8 cellular contexts compared by ENCODE assay signal in the genomic region with DNA sequence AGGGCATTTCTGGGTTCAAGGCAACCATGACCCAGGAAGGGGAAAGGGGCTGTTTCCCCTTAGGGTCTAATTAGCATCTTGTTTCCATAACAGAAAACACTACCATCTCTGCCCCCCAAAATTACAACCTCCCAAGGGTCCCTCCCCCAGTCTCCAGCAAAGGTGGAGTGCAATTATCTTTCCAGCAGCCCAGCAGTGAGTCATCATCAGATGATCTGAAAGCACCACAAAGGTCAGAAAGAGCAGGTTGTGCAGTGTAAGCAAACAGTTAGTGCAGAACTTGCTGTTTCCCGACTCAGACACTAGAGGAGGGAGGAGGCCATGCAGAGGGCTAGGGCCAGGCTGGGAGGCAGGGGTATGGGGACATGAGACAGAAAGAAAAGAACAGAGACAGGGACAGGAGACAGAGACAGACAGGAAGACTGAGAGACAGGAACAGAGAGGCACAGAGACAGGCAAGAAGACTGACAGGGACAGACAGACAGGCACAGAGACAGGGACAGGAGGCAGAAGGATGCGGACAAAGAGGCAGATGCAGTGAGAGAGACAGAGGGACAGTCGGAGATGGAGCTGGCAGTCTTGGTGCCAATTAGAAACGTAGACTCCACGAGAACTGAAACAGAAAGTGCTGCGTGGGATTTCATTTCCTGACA.
DNase-seq lines count a peak whose midpoint lies in the region; ATAC-seq, FAIRE-seq and TF ChIP-seq lines count a peak whose summit lies in the region.

No MANE protein-coding gene starts in this region.

- H3K27me3 Mint-ChIP-seq in GM23338 (ENCODE audit: insufficient read depth, low read depth, poor library complexity) (peaks cover 12% of the 10 kb centered on the region), T-helper 17 cell (no peaks in the 10 kb centered on the region)

- peaks cover 5% of the 10 kb centered on the region; the same call in 2 of the 3 replicates for H3K9me3 Mint-ChIP-seq in GM23338

- TF ChIP-seq CTCF in GM12872 (IDR thresholded peaks at IDR 0.05; ENCODE audit: insufficient read depth, low read depth, low read length) = peak; percentile 89
- TF ChIP-seq CTCF in GM23338 (conservative IDR thresholded peaks at IDR 0.05; ENCODE audit: low read depth in 2 of 2) = peak; percentile 24 to 48; a peak in 3 of 4 replicates
- TF ChIP-seq CTCF in KMS-11 (conservative IDR thresholded peaks at IDR 0.05; ENCODE audit: low read depth, low read length) = peak; percentile 36; the same call in 1 of the 2 replicates
- peak; percentile 69 for TF ChIP-seq CTCF in bronchial epithelial cell (IDR thresholded peaks at IDR 0.05; ENCODE audit: insufficient read depth, low read length, severe bottlenecking)

- DNase-seq in GM23338 (ENCODE audit: low spot score) (peak; percentile 38), T-helper 17 cell (no peak), bronchial epithelial cell (ENCODE audit: low read depth) (peak; percentile 83), left kidney (ENCODE audit: low read depth, low spot score) (peak; percentile 62), middle frontal gyrus (ENCODE audit: extremely low spot score, low spot score) (no peak)
- peak; percentile 21 to 55 for DNase-seq in stimulated activated CD4-positive, alpha-beta T cell treated with anti-CD3 and anti-CD28 coated beads, Interleukin-4, amount 100 ng/mL, for 4 hours

- no peaks in the 10 kb centered on the region for H3F3A ChIP-seq in GM23338 (replicated peaks; ENCODE audit: low read depth)

- H3K4me3 ChIP-seq in GM23338 (no peak overlapping the region), KMS-11 (IDR thresholded peaks at IDR 0.05; ENCODE audit: insufficient read depth, low read depth, low read length) (no peak overlapping the region), bronchial epithelial cell (ENCODE audit: low read depth, low read length) (no peak overlapping the region)

- 0 out of 2 replicates have a peak, but pooled peaks cover 4% of the 10 kb centered on the region for H4K20me1 ChIP-seq in GM23338 (replicated peaks; ENCODE audit: insufficient read depth)
- no peaks in the 10 kb centered on the region for H4K20me1 ChIP-seq in KMS-11 (ENCODE audit: insufficient read depth)

- H3K4me1 Mint-ChIP-seq in GM23338 (peaks cover 12% of the 10 kb centered on the region), T-helper 17 cell (peaks cover 13% of the 10 kb centered on the region)

- H3K27ac Mint-ChIP-seq in GM23338 (peak overlapping the region; percentile 57), T-helper 17 cell (peak overlapping the region; percentile 97)

- no peak for FAIRE-seq in bronchial epithelial cell (lab: Jason Lieb, UNC)

- peak; percentile 79 for ATAC-seq in GM23338
- ATAC-seq in T-helper 17 cell = peak; percentile 92

- H3K27me3 ChIP-seq in GM23338 (ENCODE audit: insufficient read depth) (no peaks in the 10 kb centered on the region), KMS-11 (ENCODE audit: insufficient read depth, low read depth) (no peaks in the 10 kb centered on the region), bronchial epithelial cell (ENCODE audit: control insufficient read depth, insufficient read depth, low read length) (no peaks in the 10 kb centered on the region)

- H3K4me2 ChIP-seq in GM23338 = no peak overlapping the region
- H3K4me2 ChIP-seq in KMS-11 = peak overlapping the region; percentile 99

- no peaks in the 10 kb centered on the region for H3K4me1 ChIP-seq in GM23338 (ENCODE audit: insufficient read depth)
- peaks cover 65% of the 10 kb centered on the region for H3K4me1 ChIP-seq in KMS-11 (ENCODE audit: low read depth, poor library complexity, severe bottlenecking)

- H3K36me3 ChIP-seq in GM23338 (ENCODE audit: insufficient read depth) (0 out of 2 replicates have a peak, but pooled peaks cover 4% of the 10 kb centered on the region), KMS-11 (ENCODE audit: insufficient read depth) (no peaks in the 10 kb centered on the region), bronchial epithelial cell (ENCODE audit: control insufficient read depth, insufficient read depth, low read length) (peaks cover 5% of the 10 kb centered on the region)

- H2AFZ ChIP-seq in GM23338 (no peak overlapping the region), KMS-11 (ENCODE audit: low read depth) (0 out of 2 replicates have a peak overlapping the region, but pooled peaks have one; percentile 10)

- no peaks in the 10 kb centered on the region for H3K9me2 ChIP-seq in GM23338 (ENCODE audit: insufficient read depth)

- peak overlapping the region; percentile 86 for H3K9ac ChIP-seq in KMS-11

- no peaks in the 10 kb centered on the region for H3K79me2 ChIP-seq in GM23338 (replicated peaks; ENCODE audit: insufficient read depth)
- H3K79me2 ChIP-seq in KMS-11 (ENCODE audit: insufficient read depth, low read depth) = no peaks in the 10 kb centered on the region

- H3K4me3 Mint-ChIP-seq in GM23338 = no peak overlapping the region
- H3K4me3 Mint-ChIP-seq in T-helper 17 cell = peak overlapping the region; percentile 96

- H3K9me3 ChIP-seq in T-helper 17 cell (ENCODE audit: control insufficient read depth, low read length, poor library complexity, severe bottlenecking) = no peaks in the 10 kb centered on the region

- no peak overlapping the region for H3K27ac ChIP-seq in GM23338 (ENCODE audit: low read depth)
- peak overlapping the region; percentile 99 for H3K27ac ChIP-seq in KMS-11

- H3K36me3 Mint-ChIP-seq in GM23338 (ENCODE audit: low read depth) = peaks cover 55% of the 10 kb centered on the region
- peaks cover 2% of the 10 kb centered on the region for H3K36me3 Mint-ChIP-seq in T-helper 17 cell (ENCODE audit: low read depth)

TF ChIP-seq in GM23338, 12 proteins besides CTCF, POLR2A, EP300 and RAD21 (continues in another document):
- no peak for TF ChIP-seq EZH2 (IDR thresholded peaks at IDR 0.05; ENCODE audit: low read depth, unreplicated experiment)
- no peak for TF ChIP-seq EZH2phosphoT487 (IDR thresholded peaks at IDR 0.05; ENCODE audit: unreplicated experiment)
- no peak for TF ChIP-seq POLR2AphosphoS5 (IDR thresholded peaks at IDR 0.05; ENCODE audit: low read depth)
- TF ChIP-seq STAT1 (IDR thresholded peaks at IDR 0.05; ENCODE audit: unreplicated experiment) = no peak
- TF ChIP-seq ZNF114 (CRISPR knock-in tag; IDR thresholded peaks at IDR 0.05) = no peak
- no peak for TF ChIP-seq CREB1 (CRISPR knock-in tag; IDR thresholded peaks at IDR 0.05; ENCODE audit: low read depth)
- no peak for TF ChIP-seq ETS1 (IDR thresholded peaks at IDR 0.05)
- no peak for TF ChIP-seq NANOG (IDR thresholded peaks at IDR 0.05; ENCODE audit: borderline replicate concordance)
- TF ChIP-seq, protein P1, sequence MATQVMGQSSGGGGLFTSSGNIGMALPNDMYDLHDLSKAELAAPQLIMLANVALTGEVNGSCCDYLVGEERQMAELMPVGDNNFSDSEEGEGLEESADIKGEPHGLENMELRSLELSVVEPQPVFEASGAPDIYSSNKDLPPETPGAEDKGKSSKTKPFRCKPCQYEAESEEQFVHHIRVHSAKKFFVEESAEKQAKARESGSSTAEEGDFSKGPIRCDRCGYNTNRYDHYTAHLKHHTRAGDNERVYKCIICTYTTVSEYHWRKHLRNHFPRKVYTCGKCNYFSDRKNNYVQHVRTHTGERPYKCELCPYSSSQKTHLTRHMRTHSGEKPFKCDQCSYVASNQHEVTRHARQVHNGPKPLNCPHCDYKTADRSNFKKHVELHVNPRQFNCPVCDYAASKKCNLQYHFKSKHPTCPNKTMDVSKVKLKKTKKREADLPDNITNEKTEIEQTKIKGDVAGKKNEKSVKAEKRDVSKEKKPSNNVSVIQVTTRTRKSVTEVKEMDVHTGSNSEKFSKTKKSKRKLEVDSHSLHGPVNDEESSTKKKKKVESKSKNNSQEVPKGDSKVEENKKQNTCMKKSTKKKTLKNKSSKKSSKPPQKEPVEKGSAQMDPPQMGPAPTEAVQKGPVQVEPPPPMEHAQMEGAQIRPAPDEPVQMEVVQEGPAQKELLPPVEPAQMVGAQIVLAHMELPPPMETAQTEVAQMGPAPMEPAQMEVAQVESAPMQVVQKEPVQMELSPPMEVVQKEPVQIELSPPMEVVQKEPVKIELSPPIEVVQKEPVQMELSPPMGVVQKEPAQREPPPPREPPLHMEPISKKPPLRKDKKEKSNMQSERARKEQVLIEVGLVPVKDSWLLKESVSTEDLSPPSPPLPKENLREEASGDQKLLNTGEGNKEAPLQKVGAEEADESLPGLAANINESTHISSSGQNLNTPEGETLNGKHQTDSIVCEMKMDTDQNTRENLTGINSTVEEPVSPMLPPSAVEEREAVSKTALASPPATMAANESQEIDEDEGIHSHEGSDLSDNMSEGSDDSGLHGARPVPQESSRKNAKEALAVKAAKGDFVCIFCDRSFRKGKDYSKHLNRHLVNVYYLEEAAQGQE (IDR thresholded peaks at IDR 0.05; ENCODE audit: unreplicated experiment) = no peak
- TF ChIP-seq ZNF331 (CRISPR knock-in tag; IDR thresholded peaks at IDR 0.05; ENCODE audit: low read depth) = no peak

Comparison
In these comparisons a context has a peak if more than half of its experiments do, and no peak if none do; other contexts are left out.
1. CTCF ChIP-seq: peak in every context shown above with its lines; median percentile 89 in GM12872; 69 in bronchial epithelial cell; 36 in GM23338; 36 in KMS-11.
2. DNase-seq: peak in GM23338 (single experiment), bronchial epithelial cell (single experiment), left kidney (single experiment) and stimulated activated CD4-positive, alpha-beta T cell treated with anti-CD3 and anti-CD28 coated beads, Interleukin-4, amount 100 ng/mL, for 4 hours (2 of 2); none in T-helper 17 cell (0 of 3) and middle frontal gyrus (single experiment).